Comparison of ENCODE assay signal across 7 cellular contexts in the genomic region with DNA sequence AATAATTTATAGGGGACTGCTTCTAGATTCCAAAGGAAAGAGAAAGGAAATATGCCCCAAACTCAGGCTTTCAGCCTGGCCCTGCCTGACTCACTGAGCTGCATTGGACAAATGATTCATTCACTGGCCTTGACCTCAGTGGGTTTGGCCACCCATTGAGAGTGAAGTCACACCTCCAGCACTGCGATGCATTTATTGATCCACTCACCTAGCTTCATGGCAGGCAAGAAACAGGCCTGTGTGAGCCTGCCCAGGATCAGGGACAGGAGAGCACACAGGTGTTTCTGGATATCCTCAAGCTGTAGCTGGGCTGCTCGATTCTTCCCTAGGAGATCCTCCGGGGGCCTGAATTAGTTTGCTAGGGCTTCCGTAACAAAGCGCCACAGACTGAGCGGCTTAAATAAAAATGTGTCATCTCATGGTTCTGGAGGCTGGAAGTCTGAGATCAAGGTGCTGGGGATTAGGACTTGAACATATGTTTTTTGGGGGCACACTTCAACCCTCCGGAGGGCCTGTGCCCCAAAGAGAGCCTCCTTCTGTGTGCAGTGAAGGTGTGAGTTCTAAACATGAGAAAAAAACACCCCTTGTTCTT. TPM values are rescaled to one million over a fixed set of nuclear protein-coding genes. Genes with fewer than 3 reads are reported as not detected.
DNase-seq lines count a peak whose midpoint lies in the region; ATAC-seq and TF ChIP-seq lines count a peak whose summit lies in the region.

No MANE protein-coding gene starts in this region.

- ATAC-seq in HG03064 (IDR thresholded peaks at IDR 0.05; ENCODE audit: low read depth, unreplicated experiment) (peak; percentile 20), T-cell (replicated peaks in 1 of 4) (no peak), HG03571 (IDR thresholded peaks at IDR 0.05; ENCODE audit: unreplicated experiment) (no peak)
- ATAC-seq in stimulated activated memory B cell treated with anti-CD40 and anti-IgM and Interleukin-4, amounts not matched to agents 10 μg/mL and 1 μg/mL and 100 μg/mL, for 72 hours = no peak

- H3K36me3 ChIP-seq in A673 (ENCODE audit: insufficient read depth, low read length, poor library complexity, severe bottlenecking) = no peaks in the 10 kb centered on the region

- H3K4me3 ChIP-seq in foreskin fibroblast (ENCODE audit: low read depth in 1 of 2, low read length in 2 of 2) (no peak overlapping the region), A673 (ENCODE audit: low read depth, low read length, poor library complexity, severe bottlenecking) (no peak overlapping the region)

- no peaks in the 10 kb centered on the region for H3K27me3 Mint-ChIP-seq in T-cell
- no peaks in the 10 kb centered on the region for H3K27me3 Mint-ChIP-seq in stimulated activated memory B cell treated with anti-CD40 and anti-IgM and Interleukin-4, amounts not matched to agents 10 μg/mL and 1 μg/mL and 100 μg/mL, for 72 hours

- H3K9me3 ChIP-seq in A673 (ENCODE audit: low read depth, low read length, poor library complexity, severe bottlenecking) = no peaks in the 10 kb centered on the region

- no peaks in the 10 kb centered on the region for H3K9me3 Mint-ChIP-seq in T-cell
- H3K9me3 Mint-ChIP-seq in stimulated activated memory B cell treated with anti-CD40 and anti-IgM and Interleukin-4, amounts not matched to agents 10 μg/mL and 1 μg/mL and 100 μg/mL, for 72 hours = no peaks in the 10 kb centered on the region

- H3K4me1 ChIP-seq in A673 (ENCODE audit: insufficient read depth, low read length, poor library complexity, severe bottlenecking) = no peaks in the 10 kb centered on the region

- no TSS peak for BruUV-seq in A673 (replicated peaks; lab: Mats Ljungman, UMichigan)

- H3K27ac Mint-ChIP-seq in T-cell = peak overlapping the region; percentile 89 to 94
- peak overlapping the region; percentile 96 for H3K27ac Mint-ChIP-seq in stimulated activated memory B cell treated with anti-CD40 and anti-IgM and Interleukin-4, amounts not matched to agents 10 μg/mL and 1 μg/mL and 100 μg/mL, for 72 hours

- peaks cover 27 to 47% (median 36%) of the 10 kb centered on the region in 3 donors for H3K4me1 Mint-ChIP-seq in T-cell
- H3K4me1 Mint-ChIP-seq in stimulated activated memory B cell treated with anti-CD40 and anti-IgM and Interleukin-4, amounts not matched to agents 10 μg/mL and 1 μg/mL and 100 μg/mL, for 72 hours = peaks cover 34% of the 10 kb centered on the region

- H3K4me3 Mint-ChIP-seq in T-cell = peak overlapping the region; percentile 38 to 62 (median 59)
- H3K4me3 Mint-ChIP-seq in stimulated activated memory B cell treated with anti-CD40 and anti-IgM and Interleukin-4, amounts not matched to agents 10 μg/mL and 1 μg/mL and 100 μg/mL, for 72 hours = peak overlapping the region; percentile 75

- no peak overlapping the region for H3K27ac ChIP-seq in A673 (ENCODE audit: low read depth, low read length, poor library complexity, severe bottlenecking)

- H3K27me3 ChIP-seq in A673 (replicated peaks; ENCODE audit: insufficient read depth, low read depth, low read length, poor library complexity) = no peaks in the 10 kb centered on the region

- POLR2A ChIA-PET in T-cell (lab: Charles Lee) = interaction anchor here (0.6 to 1.7 kb wide), 4 partner anchors 9 to 707 kb away, joined by 3 to 21 read pairs (median 4); no protein-coding TSS in a partner anchor
- POLR2A ChIA-PET in A673 (lab: Charles Lee; ENCODE audit: low non-redundant PET) = no interaction called here

- TF ChIP-seq CTCF in foreskin fibroblast (IDR thresholded peaks at IDR 0.05; ENCODE audit: low read depth, low read length) (no peak), A673 (conservative IDR thresholded peaks at IDR 0.05; ENCODE audit: low read depth, low read length) (no peak)

- intact Hi-C loops in A673 (cut with micrococcal nuclease; ENCODE audit: unreplicated experiment) = no loop called here

- no peaks in the 10 kb centered on the region for H3K36me3 Mint-ChIP-seq in T-cell
- H3K36me3 Mint-ChIP-seq in stimulated activated memory B cell treated with anti-CD40 and anti-IgM and Interleukin-4, amounts not matched to agents 10 μg/mL and 1 μg/mL and 100 μg/mL, for 72 hours = no peaks in the 10 kb centered on the region

- CTCF ChIA-PET in T-cell (lab: Charles Lee) (interaction anchor here in 1 of 2 donors (1.3 to 1.7 kb wide), 2 partner anchors 13 to 29 kb away, joined by 7 to 8 read pairs; no protein-coding TSS in a partner anchor), A673 (lab: Charles Lee) (no interaction called here)

- DNase-seq in T-cell = no peak
- peak; percentile 86 to 93 for DNase-seq in foreskin fibroblast
- no peak for DNase-seq in NCI-H2196 (lab: John Stamatoyannopoulos, UW; ENCODE audit: unreplicated experiment)
- no peak for DNase-seq in A673 (ENCODE audit: low spot score)

RNA-seq across cellular contexts. Expression of a gene that starts 7.3 kb away (rescaled TPM):
- total RNA-seq in T-cell = 1,000 to 10,000 TPM in 2 of 5 donors, 10 to 100 TPM in 3; 22.6 to 1,564 (median 28.9) TPM
- total RNA-seq in A673 (2021) = 11.3 and 13.1 TPM in 2 replicates

RNA-seq across cellular contexts. Expression of a gene that starts 55.7 kb away (rescaled TPM):
- 10 to 100 TPM; 45.5 to 67.7 (median 46.8) TPM for total RNA-seq in T-cell
- 44.2 and 48.7 TPM in 2 replicates for total RNA-seq in A673 (2021)

Comparison
In these comparisons a context has a peak if more than half of its experiments do, and no peak if none do; other contexts are left out.
1. DNase-seq: peak in foreskin fibroblast (2 of 2); none in T-cell (0 of 34), NCI-H2196 (single experiment) and A673 (single experiment).